Comparison of ENCODE assay signal across 28 cellular contexts in the genomic region with DNA sequence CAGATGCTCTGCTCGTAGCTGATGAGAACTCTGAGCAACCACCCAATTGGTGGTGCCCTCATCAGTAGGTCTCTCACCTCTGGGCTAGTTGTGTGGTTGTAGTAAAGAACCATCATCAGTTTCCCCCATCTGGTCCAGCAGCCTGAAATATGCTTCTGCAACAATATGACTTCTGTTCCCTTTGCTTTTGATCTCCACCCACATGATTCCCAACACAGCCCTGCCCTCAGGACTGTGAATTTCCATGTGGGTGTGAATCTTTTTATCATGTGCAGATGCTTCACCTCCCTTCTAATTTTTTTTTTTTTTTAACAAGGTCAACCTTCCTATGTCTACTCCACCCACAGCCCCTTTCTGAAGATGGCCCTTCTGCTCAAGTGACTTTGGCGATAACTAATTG.
"Had no signal": no experiment of that assay in that cellular context is flagged by ENCODE, and none has a peak within 500 bp of the region (broad histone marks: within the 10 kb centered on the region; RNA-seq: fewer than 3 reads in every experiment).

No MANE protein-coding gene starts in this region.

- H3K36me3 Mint-ChIP-seq: activated naive CD4-positive, alpha-beta T cell treated with anti-CD3 and anti-CD28 coated beads, Interleukin-2, amount 10 ng/mL, durations not matched to agents 7 days and 5 days; activated naive CD8-positive, alpha-beta T cell had no signal

- ATAC-seq: activated T-cell treated with anti-CD3 and anti-CD28 coated beads, Interleukin-2, amount 50 U/mL, for 4 hours; Panc1; SK-N-SH treated with all-trans-retinoic acid at 6 μM for 48 hours had no signal

- DNase-seq: activated CD4-positive, alpha-beta T cell treated with anti-CD3 and anti-CD28 coated beads for 1 hour; activated CD4-positive, alpha-beta T cell treated with anti-CD3 and anti-CD28 coated beads, Interleukin-2, amount 10 ng/mL, durations not matched to agents 7 days and 5 days; activated CD4-positive, alpha-beta T cell treated with anti-CD3 and anti-CD28 coated beads, Interleukin-2, amount 50 U/mL, for 48 hours; activated CD4-positive, CD25-positive, alpha-beta regulatory T cell; activated gamma-delta T cell treated with Interleukin-2 at 50 U/mL for 16 hours; activated naive CD4-positive, alpha-beta T cell treated with anti-CD3 and anti-CD28 coated beads, Interleukin-2, amount 10 ng/mL, durations not matched to agents 7 days and 5 days; activated T-cell treated with anti-CD3 and anti-CD28 coated beads, Interleukin-2, amount 50 U/mL, for 4 hours; amygdala; Kasumi-1; KBM-7; MG63; NCI-H1048; NCI-H1105 treated with DMSO at 0.1 percent for 48 hours; NCI-H1436; NCI-H1694; NCI-H1930; NCI-H345; NCI-H524 treated with DMSO at 0.1 percent for 48 hours; SHP77; SJCRH30; T-helper 1 cell; T-helper 2 cell; T-helper 9 cell; WERI-Rb-1 had no signal

- H3K4me3 Mint-ChIP-seq: activated CD4-positive, alpha-beta T cell treated with anti-CD3 and anti-CD28 coated beads, Interleukin-2, amount 10 ng/mL, durations not matched to agents 7 days and 5 days; activated naive CD4-positive, alpha-beta T cell treated with anti-CD3 and anti-CD28 coated beads, Interleukin-2, amount 10 ng/mL, durations not matched to agents 7 days and 5 days; activated naive CD8-positive, alpha-beta T cell; activated T-cell treated with anti-CD3 and anti-CD28 coated beads, Interleukin-2, amount 50 U/mL, for 4 hours; IgD-negative memory B cell had no signal

- H3K4me1 Mint-ChIP-seq: activated naive CD4-positive, alpha-beta T cell treated with anti-CD3 and anti-CD28 coated beads, Interleukin-2, amount 10 ng/mL, durations not matched to agents 7 days and 5 days; IgD-negative memory B cell had no signal

- H3K9me3 Mint-ChIP-seq: activated CD4-positive, alpha-beta T cell treated with anti-CD3 and anti-CD28 coated beads, Interleukin-2, amount 10 ng/mL, durations not matched to agents 7 days and 5 days; activated naive CD4-positive, alpha-beta T cell treated with anti-CD3 and anti-CD28 coated beads, Interleukin-2, amount 10 ng/mL, durations not matched to agents 7 days and 5 days; activated T-cell treated with anti-CD3 and anti-CD28 coated beads, Interleukin-2, amount 50 U/mL, for 4 hours had no signal

- H3K27ac Mint-ChIP-seq: activated CD4-positive, alpha-beta T cell treated with anti-CD3 and anti-CD28 coated beads, Interleukin-2, amount 10 ng/mL, durations not matched to agents 7 days and 5 days; activated naive CD4-positive, alpha-beta T cell treated with anti-CD3 and anti-CD28 coated beads, Interleukin-2, amount 10 ng/mL, durations not matched to agents 7 days and 5 days; activated naive CD8-positive, alpha-beta T cell; IgD-negative memory B cell had no signal

- H3K27me3 Mint-ChIP-seq: activated CD4-positive, alpha-beta T cell treated with anti-CD3 and anti-CD28 coated beads, Interleukin-2, amount 10 ng/mL, durations not matched to agents 7 days and 5 days; activated naive CD4-positive, alpha-beta T cell treated with anti-CD3 and anti-CD28 coated beads, Interleukin-2, amount 10 ng/mL, durations not matched to agents 7 days and 5 days; activated naive CD8-positive, alpha-beta T cell had no signal
